In the genomic region with DNA sequence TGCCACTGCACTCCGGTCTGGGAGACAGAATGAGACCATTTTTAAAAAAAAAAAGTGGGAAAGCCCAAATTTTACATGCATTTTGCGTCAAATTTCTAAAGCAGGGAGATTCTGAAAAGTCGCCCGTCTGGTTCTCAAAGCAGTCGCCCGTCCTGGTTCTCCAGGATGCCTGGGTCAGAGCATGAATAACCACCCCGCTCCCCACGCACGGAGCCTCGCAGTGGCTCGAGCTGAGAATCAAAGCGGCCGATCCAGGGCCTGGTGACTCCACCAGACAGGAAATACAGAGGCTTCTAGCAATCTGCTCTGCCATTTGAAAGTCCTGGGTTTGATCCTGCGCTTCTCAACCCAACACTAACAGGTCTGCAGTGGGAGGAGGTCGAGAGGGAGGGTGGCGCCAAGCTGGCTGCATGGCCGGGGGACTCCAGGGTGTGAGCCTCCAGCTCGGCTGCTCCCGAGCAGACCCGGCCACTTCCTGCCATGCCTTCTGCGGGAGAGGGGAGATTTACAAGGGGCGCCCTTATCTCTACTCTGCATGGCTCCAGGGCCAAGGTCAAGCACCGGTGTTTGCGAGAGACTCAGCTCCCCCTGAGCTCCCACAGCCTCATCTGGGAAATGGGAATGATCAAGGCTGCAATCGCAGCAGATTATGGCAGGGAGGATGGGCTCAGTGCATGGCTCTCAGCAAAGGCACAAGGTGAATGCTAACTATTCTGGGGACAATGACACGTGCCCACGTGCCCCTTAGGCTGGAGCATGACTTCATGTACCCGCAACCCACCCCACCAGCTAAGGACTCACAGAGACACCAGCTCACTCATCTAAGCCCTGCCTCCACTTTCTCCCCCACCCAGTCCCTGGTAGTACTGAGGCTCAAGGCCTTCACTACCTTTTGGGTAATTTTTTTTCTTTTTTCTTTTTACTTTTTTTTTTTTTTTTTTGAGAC, we compare ENCODE assay signal across 13 cellular contexts. TPM values are rescaled to one million over a fixed set of nuclear protein-coding genes. Genes with fewer than 3 reads are reported as not detected.
DNase-seq lines count a peak whose midpoint lies in the region; ATAC-seq and FAIRE-seq lines count a peak whose summit lies in the region.
"Had no signal": no experiment of that assay in that cellular context is flagged by ENCODE, and none has a peak within 500 bp of the region (broad histone marks: within the 10 kb centered on the region; RNA-seq: fewer than 3 reads in every experiment).

No MANE protein-coding gene starts in this region.

- POLR2A ChIA-PET in activated CD8-positive, alpha-beta T cell treated with anti-CD3 and anti-CD28 coated beads, Interleukin-2, amount 10 ng/mL, durations not matched to agents 7 days and 5 days (lab: Charles Lee): interaction anchor here (0.6 to 1.1 kb wide), 5 partner anchors 12 to 207 kb away, joined by 3 to 5 read pairs (median 4); no protein-coding TSS in a partner anchor

- peak; percentile 17 for ATAC-seq in activated CD8-positive, alpha-beta T cell treated with anti-CD3 and anti-CD28 coated beads, Interleukin-2, amount 10 ng/mL, durations not matched to agents 7 days and 5 days
- no peak for ATAC-seq in naive B cell (ENCODE audit: low read depth in 2 of 2)
- ATAC-seq in GM18873 (IDR thresholded peaks at IDR 0.05; ENCODE audit: low FRiP score, unreplicated experiment): no peak

- peak; percentile 66 for DNase-seq in ELF-1 (ENCODE audit: low read depth, low spot score)
- DNase-seq in HuH-7 (ENCODE audit: low spot score): peak; percentile 59
- DNase-seq in activated CD8-positive, alpha-beta T cell treated with anti-CD3 and anti-CD28 coated beads, Interleukin-2, amount 10 ng/mL, durations not matched to agents 7 days and 5 days: no peak
- DNase-seq in naive B cell: no peak
- DNase-seq in NCI-H82 (lab: John Stamatoyannopoulos, UW): no peak
- no peak for DNase-seq in RCC 7860 (ENCODE audit: low spot score)
- no peak for DNase-seq in putamen (ENCODE audit: low spot score)
- DNase-seq: EL; NK-92 treated with Interleukin-12 subunit alpha and Interleukin-12 subunit beta, amount 100 ng/mL, for 24 hours; stimulated activated naive CD4-positive, alpha-beta T cell treated with Interleukin-2 at 50 U/mL for 16 hours had no signal

- H3K27me3 Mint-ChIP-seq in activated CD8-positive, alpha-beta T cell treated with anti-CD3 and anti-CD28 coated beads, Interleukin-2, amount 10 ng/mL, durations not matched to agents 7 days and 5 days (ENCODE audit: low read depth): no peaks in the 10 kb centered on the region
- H3K27me3 Mint-ChIP-seq in naive B cell: no peaks in the 10 kb centered on the region

- H3K36me3 Mint-ChIP-seq in activated CD8-positive, alpha-beta T cell treated with anti-CD3 and anti-CD28 coated beads, Interleukin-2, amount 10 ng/mL, durations not matched to agents 7 days and 5 days (ENCODE audit: low read depth): peaks cover 25% of the 10 kb centered on the region
- no peaks in the 10 kb centered on the region for H3K36me3 Mint-ChIP-seq in naive B cell

- peak overlapping the region; percentile 43 for H3K27ac Mint-ChIP-seq in activated CD8-positive, alpha-beta T cell treated with anti-CD3 and anti-CD28 coated beads, Interleukin-2, amount 10 ng/mL, durations not matched to agents 7 days and 5 days
- H3K27ac Mint-ChIP-seq in naive B cell: peak overlapping the region in 5 of 6 donors; percentile 37 to 76 (median 44)

- no peaks in the 10 kb centered on the region for H3K9me3 Mint-ChIP-seq in activated CD8-positive, alpha-beta T cell treated with anti-CD3 and anti-CD28 coated beads, Interleukin-2, amount 10 ng/mL, durations not matched to agents 7 days and 5 days (ENCODE audit: insufficient read depth)
- H3K9me3 Mint-ChIP-seq in naive B cell: no peaks in the 10 kb centered on the region
- H3K9me3 Mint-ChIP-seq: CD14-positive monocyte had no signal

- no peak overlapping the region for H3K4me3 Mint-ChIP-seq in activated CD8-positive, alpha-beta T cell treated with anti-CD3 and anti-CD28 coated beads, Interleukin-2, amount 10 ng/mL, durations not matched to agents 7 days and 5 days
- H3K4me3 Mint-ChIP-seq in naive B cell: peak overlapping the region in 1 of 8 donors; percentile 50
- H3K4me3 Mint-ChIP-seq: CD14-positive monocyte had no signal

- CTCF ChIA-PET in activated CD8-positive, alpha-beta T cell treated with anti-CD3 and anti-CD28 coated beads, Interleukin-2, amount 10 ng/mL, durations not matched to agents 7 days and 5 days (lab: Charles Lee): interaction anchor here (1.0 to 5.1 kb wide), 4 partner anchors 14 to 205 kb away, joined by 3 to 47 read pairs (median 4); no protein-coding TSS in a partner anchor

- peaks cover 31% of the 10 kb centered on the region for H3K4me1 Mint-ChIP-seq in activated CD8-positive, alpha-beta T cell treated with anti-CD3 and anti-CD28 coated beads, Interleukin-2, amount 10 ng/mL, durations not matched to agents 7 days and 5 days (ENCODE audit: low read depth)
- H3K4me1 Mint-ChIP-seq in naive B cell: peaks cover 11 to 35% (median 29%) of the 10 kb centered on the region in 3 donors

- no peak for FAIRE-seq in RCC 7860 (lab: Jason Lieb, UNC)
- FAIRE-seq: H54 had no signal

RNA-seq across cellular contexts. Expression of a gene that starts 16.2 kb away (rescaled TPM):
- 10 to 100 TPM; 15.6 to 16.0 TPM for total RNA-seq in activated CD8-positive, alpha-beta T cell treated with anti-CD3 and anti-CD28 coated beads, Interleukin-2, amount 10 ng/mL, durations not matched to agents 7 days and 5 days
- 1 to 10 TPM in 2 of 6 donors, under 1 TPM in 3, not detected in 1; 0.32 to 1.2 (median 0.55) TPM for polyA plus RNA-seq in naive B cell (ENCODE audit: low read depth in 6 of 6)

RNA-seq across cellular contexts. Expression of a gene that starts 33.0 kb away (rescaled TPM):
- over 10,000 TPM; 13,463 to 13,594 TPM for total RNA-seq in activated CD8-positive, alpha-beta T cell treated with anti-CD3 and anti-CD28 coated beads, Interleukin-2, amount 10 ng/mL, durations not matched to agents 7 days and 5 days
- over 10,000 TPM; 10,628 to 16,007 (median 11,568) TPM for polyA plus RNA-seq in naive B cell (ENCODE audit: low read depth in 6 of 6)

Comparison
In these comparisons a context has a peak if more than half of its experiments do, and no peak if none do; other contexts are left out.
1. DNase-seq: peak in ELF-1 (single experiment) and HuH-7 (single experiment); none in activated CD8-positive, alpha-beta T cell treated with anti-CD3 and anti-CD28 coated beads, Interleukin-2, amount 10 ng/mL, durations not matched to agents 7 days and 5 days (single experiment), naive B cell (single experiment), NCI-H82 (single experiment), RCC 7860 (single experiment) and putamen (single experiment).